ENCODE assay signal across 16 cellular contexts in genomic region chr1:51410568-51411460, GRCh38.
DNase-seq lines count a peak whose midpoint lies in the region; ATAC-seq, FAIRE-seq and TF ChIP-seq lines count a peak whose summit lies in the region.
"Had no signal": no experiment of that assay in that cellular context is flagged by ENCODE, and none has a peak within 500 bp of the region (broad histone marks: within the 10 kb centered on the region; RNA-seq: fewer than 3 reads in every experiment).

No MANE protein-coding gene starts in this region.

- H3K79me2 ChIP-seq in HepG2 (ENCODE audit: insufficient read depth, low read length) = peaks cover 2% of the 10 kb centered on the region
- H3K79me2 ChIP-seq: parathyroid adenoma had no signal

- H3K36me3 ChIP-seq in HepG2 (replicated peaks in 1 of 2; ENCODE audit: control insufficient read depth in 1 of 2, insufficient read depth in 2 of 2, low read length in 2 of 2) (peaks cover 6 to 31% of the 10 kb centered on the region in 2 experiments), right lobe of liver (peaks cover 0 to 33% (median 13%) of the 10 kb centered on the region in 4 donors), thyroid gland (peaks cover 23 to 25% of the 10 kb centered on the region in 2 donors), sigmoid colon (peaks cover 5 to 38% (median 29%) of the 10 kb centered on the region in 4 donors)

- H3K9me3 ChIP-seq in HepG2 (ENCODE audit: low read length) (no peaks in the 10 kb centered on the region), right lobe of liver (no peaks in the 10 kb centered on the region), thyroid gland (no peaks in the 10 kb centered on the region), sigmoid colon (no peaks in the 10 kb centered on the region)

- no peak overlapping the region for H3K9ac ChIP-seq in HepG2 (ENCODE audit: insufficient read depth, low read depth, low read length)
- H3K9ac ChIP-seq: parathyroid adenoma had no signal

- TF ChIP-seq POLR2A in HepG2 (IDR thresholded peaks at IDR 0.05; ENCODE audit: insufficient read depth in 1 of 2, low read depth in 2 of 2, low read length in 2 of 2) = no peak
- no peak for TF ChIP-seq POLR2A in right lobe of liver (IDR thresholded peaks at IDR 0.05)
- no peak for TF ChIP-seq POLR2A in thyroid gland (IDR thresholded peaks at IDR 0.05)
- TF ChIP-seq POLR2A in sigmoid colon (IDR thresholded peaks at IDR 0.05) = no peak

- no peak overlapping the region for H2AFZ ChIP-seq in HepG2 (ENCODE audit: low read length)
- H2AFZ ChIP-seq: parathyroid adenoma had no signal

- peak; percentile 63 for ATAC-seq in HepG2
- no peak for ATAC-seq in right lobe of liver
- no peak for ATAC-seq in HG03039 (IDR thresholded peaks at IDR 0.05; ENCODE audit: unreplicated experiment)
- ATAC-seq: HCT116 had no signal

- intact Hi-C loops in HepG2 (cut with micrococcal nuclease; ENCODE audit: unreplicated experiment) (no loop called here), right lobe of liver (cut with DNase I) (no loop called here), thyroid gland (cut with DNase I) (no loop called here), sigmoid colon (cut with DNase I) (no loop called here)

- TF ChIP-seq CTCF in HepG2 (CRISPR knock-in tag; IDR thresholded peaks at IDR 0.05) = no peak
- no peak for TF ChIP-seq CTCF in right lobe of liver (IDR thresholded peaks at IDR 0.05)
- no peak for TF ChIP-seq CTCF in fibroblast of the aortic adventitia (IDR thresholded peaks at IDR 0.05; ENCODE audit: insufficient read depth, low read length)
- TF ChIP-seq CTCF in thyroid gland (IDR thresholded peaks at IDR 0.05) = no peak
- no peak for TF ChIP-seq CTCF in sigmoid colon (IDR thresholded peaks at IDR 0.05)

- no peaks in the 10 kb centered on the region for H3K27me3 ChIP-seq in HepG2 (ENCODE audit: control insufficient read depth in 1 of 2, insufficient read depth in 2 of 2, low read length in 2 of 2)
- H3K27me3 ChIP-seq in right lobe of liver = no peaks in the 10 kb centered on the region
- H3K27me3 ChIP-seq in thyroid gland = no peaks in the 10 kb centered on the region
- H3K27me3 ChIP-seq in sigmoid colon = no peaks in the 10 kb centered on the region

- H3K4me3 ChIP-seq in HepG2 (replicated peaks in 1 of 3; ENCODE audit: insufficient read depth in 1 of 3, low read depth in 2 of 3, low read length in 3 of 3) (no peak overlapping the region), right lobe of liver (no peak overlapping the region), fibroblast of the aortic adventitia (ENCODE audit: low read depth, low read length) (no peak overlapping the region), thyroid gland (replicated peaks in 1 of 3) (no peak overlapping the region), sigmoid colon (no peak overlapping the region)

- no peak overlapping the region for H3K4me2 ChIP-seq in HepG2 (ENCODE audit: low read depth, low read length)

- CTCF ChIA-PET in HepG2 (lab: Yijun Ruan, JAX; ENCODE audit: low intra/inter-chr PET ratio, low total read pairs) = no interaction called here

- DNase-seq in HepG2 (ENCODE audit: low spot score) (peak; percentile 48), right lobe of liver (no peak), RKO (ENCODE audit: low spot score) (peak; percentile 21), fibroblast of the aortic adventitia (ENCODE audit: low read depth) (peak; percentile 45), thyroid gland (no peak), sigmoid colon (no peak), C1 segment of cervical spinal cord (lab: John Stamatoyannopoulos, UW) (no peak)
- DNase-seq: activated CD4-positive, CD25-positive, alpha-beta regulatory T cell treated with anti-CD3 and anti-CD28 coated beads, Interleukin-2, amount 50 U/mL, for 72 hours; activated T-cell treated with anti-CD3 and anti-CD28 coated beads, Interleukin-2, amount 50 U/mL, for 1 hour; midbrain; MV-4-11; stimulated activated CD8-positive, alpha-beta memory T cell treated with anti-CD3 and anti-CD28 coated beads, Interleukin-4, amount 100 ng/mL, for 48 hours; T-helper 1 cell had no signal

- no TSS peak for BruUV-seq in HepG2 (replicated peaks; lab: Mats Ljungman, UMichigan)

- no peaks in the 10 kb centered on the region for H4K20me1 ChIP-seq in HepG2 (ENCODE audit: insufficient read depth, low read length)

- H3K27ac ChIP-seq in HepG2 (ENCODE audit: extremely low read length, insufficient read depth, low read length) = no peak overlapping the region
- H3K27ac ChIP-seq in right lobe of liver = no peak overlapping the region
- H3K27ac ChIP-seq in thyroid gland = peak overlapping the region in 2 of 3 donors; percentile 3 to 38
- H3K27ac ChIP-seq in sigmoid colon = peak overlapping the region in 1 of 4 donors; percentile 8
- H3K27ac ChIP-seq: parathyroid adenoma had no signal

- no peak for TF ChIP-seq RAD21 in HepG2 (CRISPR knock-in tag; IDR thresholded peaks at IDR 0.05)

- FAIRE-seq in HepG2 (lab: Jason Lieb, UNC) = peak; percentile 36

- TF ChIP-seq EP300 in HepG2 (IDR thresholded peaks at IDR 0.05; ENCODE audit: low read depth in 2 of 2, low read length in 2 of 2) (no peak), HepG2 (CRISPR knock-in tag; IDR thresholded peaks at IDR 0.05; ENCODE audit: borderline replicate concordance) (no peak), sigmoid colon (IDR thresholded peaks at IDR 0.05) (no peak)

- 95% methylated on average over 5 of the region's 5 CpGs for WGBS in HepG2 (ENCODE audit: low lambda C conversion rate)
- WGBS in right lobe of liver (ENCODE audit: insufficient coverage, low coverage, low lambda C conversion rate, missing lambda C conversion rate) = 86% methylated on average over 5 of the region's 5 CpGs
- 77 to 81% methylated on average over 5 of the region's 5 CpGs for WGBS in thyroid gland, 2 donors
- 90 to 93% methylated on average over 5 of the region's 5 CpGs for WGBS in sigmoid colon, 2 donors

- H3K4me1 ChIP-seq in HepG2 (ENCODE audit: insufficient read depth, low read length) (0 out of 2 replicates have a peak, but pooled peaks cover 7% of the 10 kb centered on the region), right lobe of liver (no peaks in the 10 kb centered on the region), thyroid gland (no peaks in the 10 kb centered on the region), sigmoid colon (peaks cover 0 to 9% (median 0%) of the 10 kb centered on the region in 4 donors)
- H3K4me1 ChIP-seq: parathyroid adenoma had no signal

- POLR2A ChIA-PET in HepG2 (lab: Yijun Ruan, JAX) = no interaction called here

- in situ Hi-C loops in HepG2 (cut with HindIII; ENCODE audit: extremely low pct_ligation_motif_present, low pct_unique_long_range_greater_than_20kb) = no loop called here

TF ChIP-seq in HepG2, 621 proteins besides CTCF, POLR2A, EP300 and RAD21:
- TF ChIP-seq KAT7 (CRISPR knock-in tag; IDR thresholded peaks at IDR 0.05; ENCODE audit: borderline replicate concordance) (no peak), ZNF205 (CRISPR knock-in tag; IDR thresholded peaks at IDR 0.05) (peak; percentile 39; the same call in 1 of the 2 replicates)

Comparison
In these comparisons a context has a peak if more than half of its experiments do, and no peak if none do; other contexts are left out.
1. DNase-seq: peak in HepG2 (single experiment), RKO (single experiment) and fibroblast of the aortic adventitia (single experiment); none in right lobe of liver (0 of 3), thyroid gland (0 of 2), sigmoid colon (single experiment) and C1 segment of cervical spinal cord (0 of 14).
2. H3K27ac ChIP-seq: peak in thyroid gland (2 of 3); none in HepG2 (single experiment) and right lobe of liver (0 of 3).